In the genomic region with DNA sequence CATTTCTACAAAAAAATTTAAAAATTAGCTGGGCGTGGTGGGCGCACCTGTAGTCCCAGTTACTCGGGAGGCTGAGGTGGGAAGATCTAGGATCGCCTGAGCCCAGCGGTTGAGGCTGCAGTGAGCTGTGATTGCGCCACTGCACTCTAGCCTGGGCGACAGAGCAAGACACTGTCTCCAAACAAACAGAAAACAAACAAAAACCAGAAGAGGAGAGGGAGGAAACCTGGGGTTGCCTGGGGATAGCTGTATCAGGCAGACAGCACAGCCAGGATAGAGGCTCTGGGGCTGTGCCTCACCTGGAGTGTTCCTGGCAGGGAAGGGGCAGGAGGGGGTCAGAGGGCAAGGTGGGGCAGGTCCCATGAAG, we compare ENCODE assay signal across 1 cellular context.
TF ChIP-seq lines count a peak whose summit lies in the region.

No MANE protein-coding gene starts in this region.

TF ChIP-seq in HepG2, 621 proteins besides CTCF, POLR2A, EP300 and RAD21 (continued from another document and continues in another):
- TF ChIP-seq, protein P1, sequence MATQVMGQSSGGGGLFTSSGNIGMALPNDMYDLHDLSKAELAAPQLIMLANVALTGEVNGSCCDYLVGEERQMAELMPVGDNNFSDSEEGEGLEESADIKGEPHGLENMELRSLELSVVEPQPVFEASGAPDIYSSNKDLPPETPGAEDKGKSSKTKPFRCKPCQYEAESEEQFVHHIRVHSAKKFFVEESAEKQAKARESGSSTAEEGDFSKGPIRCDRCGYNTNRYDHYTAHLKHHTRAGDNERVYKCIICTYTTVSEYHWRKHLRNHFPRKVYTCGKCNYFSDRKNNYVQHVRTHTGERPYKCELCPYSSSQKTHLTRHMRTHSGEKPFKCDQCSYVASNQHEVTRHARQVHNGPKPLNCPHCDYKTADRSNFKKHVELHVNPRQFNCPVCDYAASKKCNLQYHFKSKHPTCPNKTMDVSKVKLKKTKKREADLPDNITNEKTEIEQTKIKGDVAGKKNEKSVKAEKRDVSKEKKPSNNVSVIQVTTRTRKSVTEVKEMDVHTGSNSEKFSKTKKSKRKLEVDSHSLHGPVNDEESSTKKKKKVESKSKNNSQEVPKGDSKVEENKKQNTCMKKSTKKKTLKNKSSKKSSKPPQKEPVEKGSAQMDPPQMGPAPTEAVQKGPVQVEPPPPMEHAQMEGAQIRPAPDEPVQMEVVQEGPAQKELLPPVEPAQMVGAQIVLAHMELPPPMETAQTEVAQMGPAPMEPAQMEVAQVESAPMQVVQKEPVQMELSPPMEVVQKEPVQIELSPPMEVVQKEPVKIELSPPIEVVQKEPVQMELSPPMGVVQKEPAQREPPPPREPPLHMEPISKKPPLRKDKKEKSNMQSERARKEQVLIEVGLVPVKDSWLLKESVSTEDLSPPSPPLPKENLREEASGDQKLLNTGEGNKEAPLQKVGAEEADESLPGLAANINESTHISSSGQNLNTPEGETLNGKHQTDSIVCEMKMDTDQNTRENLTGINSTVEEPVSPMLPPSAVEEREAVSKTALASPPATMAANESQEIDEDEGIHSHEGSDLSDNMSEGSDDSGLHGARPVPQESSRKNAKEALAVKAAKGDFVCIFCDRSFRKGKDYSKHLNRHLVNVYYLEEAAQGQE (IDR thresholded peaks at IDR 0.05; ENCODE audit: borderline replicate concordance in 1 of 2, low read depth in 1 of 2, low read length in 2 of 2) = no peak
- no peak for TF ChIP-seq ZSCAN12 (CRISPR knock-in tag; IDR thresholded peaks at IDR 0.05)
- TF ChIP-seq PRMT3 (CRISPR knock-in tag; IDR thresholded peaks at IDR 0.05; ENCODE audit: borderline replicate concordance, low read depth) = no peak
- TF ChIP-seq DNMT1 (CRISPR knock-in tag; IDR thresholded peaks at IDR 0.05) = no peak
- TF ChIP-seq PHB2 (IDR thresholded peaks at IDR 0.05; ENCODE audit: partially characterized antibody) = no peak
- TF ChIP-seq CENPX (CRISPR knock-in tag; IDR thresholded peaks at IDR 0.05) = no peak
- TF ChIP-seq HNF4G (IDR thresholded peaks at IDR 0.05; ENCODE audit: borderline replicate concordance, low read depth, low read length) = no peak
- TF ChIP-seq HNF4G (CRISPR knock-in tag; IDR thresholded peaks at IDR 0.05; ENCODE audit: borderline replicate concordance, low read depth) = no peak
- peak; percentile 79; the same call in 1 of the 2 replicates for TF ChIP-seq CBX5 (CRISPR knock-in tag; IDR thresholded peaks at IDR 0.05; ENCODE audit: borderline replicate concordance)
- TF ChIP-seq EHMT2 (IDR thresholded peaks at IDR 0.05; ENCODE audit: borderline replicate concordance, low read depth, low read length) = no peak
- 0 out of 2 replicates have a peak, but pooled peaks have one; percentile 36 for TF ChIP-seq SIN3A (IDR thresholded peaks at IDR 0.05; ENCODE audit: borderline replicate concordance, low read depth, low read length)
- TF ChIP-seq TCF12 (IDR thresholded peaks at IDR 0.05) = no peak
- no peak for TF ChIP-seq TCF12 (CRISPR knock-in tag; IDR thresholded peaks at IDR 0.05)
- TF ChIP-seq NFE2L2 (IDR thresholded peaks at IDR 0.05; ENCODE audit: low read length) = no peak
- TF ChIP-seq MED1 (CRISPR knock-in tag; IDR thresholded peaks at IDR 0.05) = peak; percentile 82
- TF ChIP-seq MAX (IDR thresholded peaks at IDR 0.05) = no peak
- TF ChIP-seq FOXO1 (CRISPR knock-in tag; IDR thresholded peaks at IDR 0.05) = peak; percentile 70
- no peak for TF ChIP-seq SIN3B (IDR thresholded peaks at IDR 0.05; ENCODE audit: low read length)
- peak; percentile 91; the same call in 1 of the 2 replicates for TF ChIP-seq ZBTB26 (CRISPR knock-in tag; IDR thresholded peaks at IDR 0.05; ENCODE audit: borderline replicate concordance)
- TF ChIP-seq ZNF781 (CRISPR knock-in tag; IDR thresholded peaks at IDR 0.05; ENCODE audit: borderline replicate concordance, not compliant biosample characterization) = no peak
- no peak for TF ChIP-seq ZNF605 (CRISPR knock-in tag; IDR thresholded peaks at IDR 0.05)
- TF ChIP-seq ZNF713 (CRISPR knock-in tag; IDR thresholded peaks at IDR 0.05) = 0 out of 2 replicates have a peak, but pooled peaks have one; percentile 53
- TF ChIP-seq TEAD2 (CRISPR knock-in tag; IDR thresholded peaks at IDR 0.05) = no peak
- TF ChIP-seq MIER2 (CRISPR knock-in tag; IDR thresholded peaks at IDR 0.05) = no peak
- TF ChIP-seq GATAD1 (CRISPR knock-in tag; IDR thresholded peaks at IDR 0.05) = no peak
- no peak for TF ChIP-seq FLYWCH1 (CRISPR knock-in tag; IDR thresholded peaks at IDR 0.05)
- TF ChIP-seq ZBTB3 (CRISPR knock-in tag; IDR thresholded peaks at IDR 0.05; ENCODE audit: borderline replicate concordance, low read depth) = no peak
- no peak for TF ChIP-seq ZNF343 (CRISPR knock-in tag; IDR thresholded peaks at IDR 0.05)
- TF ChIP-seq ZFP36L2 (CRISPR knock-in tag; IDR thresholded peaks at IDR 0.05) = no peak
- no peak; the same call in 1 of the 2 replicates for TF ChIP-seq ZNF746 (CRISPR knock-in tag; IDR thresholded peaks at IDR 0.05)
- TF ChIP-seq ZNF572 (CRISPR knock-in tag; IDR thresholded peaks at IDR 0.05) = no peak
- no peak for TF ChIP-seq KAT7 (CRISPR knock-in tag; IDR thresholded peaks at IDR 0.05; ENCODE audit: borderline replicate concordance)
- TF ChIP-seq ZNF652 (CRISPR knock-in tag; IDR thresholded peaks at IDR 0.05; ENCODE audit: borderline replicate concordance, low read depth) = peak; percentile 7; the same call in 1 of the 2 replicates
- TF ChIP-seq, protein P2, sequence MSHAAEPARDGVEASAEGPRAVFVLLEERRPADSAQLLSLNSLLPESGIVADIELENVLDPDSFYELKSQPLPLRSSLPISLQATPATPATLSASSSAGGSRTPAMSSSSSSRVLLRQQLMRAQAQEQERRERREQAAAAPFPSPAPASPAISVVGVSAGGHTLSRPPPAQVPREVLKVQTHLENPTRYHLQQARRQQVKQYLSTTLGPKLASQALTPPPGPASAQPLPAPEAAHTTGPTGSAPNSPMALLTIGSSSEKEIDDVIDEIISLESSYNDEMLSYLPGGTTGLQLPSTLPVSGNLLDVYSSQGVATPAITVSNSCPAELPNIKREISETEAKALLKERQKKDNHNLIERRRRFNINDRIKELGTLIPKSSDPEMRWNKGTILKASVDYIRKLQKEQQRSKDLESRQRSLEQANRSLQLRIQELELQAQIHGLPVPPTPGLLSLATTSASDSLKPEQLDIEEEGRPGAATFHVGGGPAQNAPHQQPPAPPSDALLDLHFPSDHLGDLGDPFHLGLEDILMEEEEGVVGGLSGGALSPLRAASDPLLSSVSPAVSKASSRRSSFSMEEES (CRISPR knock-in tag; IDR thresholded peaks at IDR 0.05) = 0 out of 2 replicates have a peak, but pooled peaks have one; percentile 33
- no peak; the same call in 1 of the 2 replicates for TF ChIP-seq ZNF589 (CRISPR knock-in tag; conservative IDR thresholded peaks at IDR 0.05)
- peak; percentile 71 for TF ChIP-seq FOSL2 (CRISPR knock-in tag; IDR thresholded peaks at IDR 0.05)
- peak; percentile 75 for TF ChIP-seq GATAD2A (CRISPR knock-in tag; IDR thresholded peaks at IDR 0.05)
- TF ChIP-seq ZNF775 (CRISPR knock-in tag; IDR thresholded peaks at IDR 0.05; ENCODE audit: borderline replicate concordance) = no peak
- peak; percentile 85 for TF ChIP-seq HDAC2 (CRISPR knock-in tag; IDR thresholded peaks at IDR 0.05)
- TF ChIP-seq MAFF (IDR thresholded peaks at IDR 0.05; ENCODE audit: low read depth, low read length) = no peak
- TF ChIP-seq FOXA1 (IDR thresholded peaks at IDR 0.05) = no peak
- peak; percentile 59 for TF ChIP-seq FOXA1 (CRISPR knock-in tag; IDR thresholded peaks at IDR 0.05)
- no peak for TF ChIP-seq MYNN (CRISPR knock-in tag; IDR thresholded peaks at IDR 0.05; ENCODE audit: low read depth)
- TF ChIP-seq ZNF598 (CRISPR knock-in tag; IDR thresholded peaks at IDR 0.05; ENCODE audit: borderline replicate concordance) = no peak
- no peak for TF ChIP-seq POLR2AphosphoS2 (IDR thresholded peaks at IDR 0.05; ENCODE audit: low read depth, low read length)
- TF ChIP-seq CAMTA2 (CRISPR knock-in tag; IDR thresholded peaks at IDR 0.05; ENCODE audit: borderline replicate concordance) = no peak
- TF ChIP-seq THAP8 (CRISPR knock-in tag; IDR thresholded peaks at IDR 0.05; ENCODE audit: borderline replicate concordance) = no peak
- no peak for TF ChIP-seq ARNT2 (CRISPR knock-in tag; IDR thresholded peaks at IDR 0.05; ENCODE audit: low read depth)
- TF ChIP-seq, protein P3, sequence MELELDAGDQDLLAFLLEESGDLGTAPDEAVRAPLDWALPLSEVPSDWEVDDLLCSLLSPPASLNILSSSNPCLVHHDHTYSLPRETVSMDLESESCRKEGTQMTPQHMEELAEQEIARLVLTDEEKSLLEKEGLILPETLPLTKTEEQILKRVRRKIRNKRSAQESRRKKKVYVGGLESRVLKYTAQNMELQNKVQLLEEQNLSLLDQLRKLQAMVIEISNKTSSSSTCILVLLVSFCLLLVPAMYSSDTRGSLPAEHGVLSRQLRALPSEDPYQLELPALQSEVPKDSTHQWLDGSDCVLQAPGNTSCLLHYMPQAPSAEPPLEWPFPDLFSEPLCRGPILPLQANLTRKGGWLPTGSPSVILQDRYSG (CRISPR knock-in tag; IDR thresholded peaks at IDR 0.05) = no peak
- no peak for TF ChIP-seq SRSF4 (IDR thresholded peaks at IDR 0.05; ENCODE audit: low read depth, low read length, poor library complexity, severe bottlenecking)
- TF ChIP-seq SP1 (IDR thresholded peaks at IDR 0.05) = no peak
- no peak for TF ChIP-seq SP1 (CRISPR knock-in tag; IDR thresholded peaks at IDR 0.05)
- TF ChIP-seq BHLHE40 (IDR thresholded peaks at IDR 0.05; ENCODE audit: low read length) = peak; percentile 33; the same call in 1 of the 2 replicates
- no peak for TF ChIP-seq ONECUT2 (CRISPR knock-in tag; IDR thresholded peaks at IDR 0.05)
- TF ChIP-seq, protein P4, sequence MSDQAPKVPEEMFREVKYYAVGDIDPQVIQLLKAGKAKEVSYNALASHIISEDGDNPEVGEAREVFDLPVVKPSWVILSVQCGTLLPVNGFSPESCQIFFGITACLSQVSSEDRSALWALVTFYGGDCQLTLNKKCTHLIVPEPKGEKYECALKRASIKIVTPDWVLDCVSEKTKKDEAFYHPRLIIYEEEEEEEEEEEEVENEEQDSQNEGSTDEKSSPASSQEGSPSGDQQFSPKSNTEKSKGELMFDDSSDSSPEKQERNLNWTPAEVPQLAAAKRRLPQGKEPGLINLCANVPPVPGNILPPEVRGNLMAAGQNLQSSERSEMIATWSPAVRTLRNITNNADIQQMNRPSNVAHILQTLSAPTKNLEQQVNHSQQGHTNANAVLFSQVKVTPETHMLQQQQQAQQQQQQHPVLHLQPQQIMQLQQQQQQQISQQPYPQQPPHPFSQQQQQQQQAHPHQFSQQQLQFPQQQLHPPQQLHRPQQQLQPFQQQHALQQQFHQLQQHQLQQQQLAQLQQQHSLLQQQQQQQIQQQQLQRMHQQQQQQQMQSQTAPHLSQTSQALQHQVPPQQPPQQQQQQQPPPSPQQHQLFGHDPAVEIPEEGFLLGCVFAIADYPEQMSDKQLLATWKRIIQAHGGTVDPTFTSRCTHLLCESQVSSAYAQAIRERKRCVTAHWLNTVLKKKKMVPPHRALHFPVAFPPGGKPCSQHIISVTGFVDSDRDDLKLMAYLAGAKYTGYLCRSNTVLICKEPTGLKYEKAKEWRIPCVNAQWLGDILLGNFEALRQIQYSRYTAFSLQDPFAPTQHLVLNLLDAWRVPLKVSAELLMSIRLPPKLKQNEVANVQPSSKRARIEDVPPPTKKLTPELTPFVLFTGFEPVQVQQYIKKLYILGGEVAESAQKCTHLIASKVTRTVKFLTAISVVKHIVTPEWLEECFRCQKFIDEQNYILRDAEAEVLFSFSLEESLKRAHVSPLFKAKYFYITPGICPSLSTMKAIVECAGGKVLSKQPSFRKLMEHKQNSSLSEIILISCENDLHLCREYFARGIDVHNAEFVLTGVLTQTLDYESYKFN (CRISPR knock-in tag; conservative IDR thresholded peaks at IDR 0.05) = no peak
- no peak; a peak in 1 of 4 replicates for TF ChIP-seq HMGXB4 (CRISPR knock-in tag; IDR thresholded peaks at IDR 0.05; ENCODE audit: borderline replicate concordance in 1 of 2, low read depth in 1 of 2)
